In the genomic region with DNA sequence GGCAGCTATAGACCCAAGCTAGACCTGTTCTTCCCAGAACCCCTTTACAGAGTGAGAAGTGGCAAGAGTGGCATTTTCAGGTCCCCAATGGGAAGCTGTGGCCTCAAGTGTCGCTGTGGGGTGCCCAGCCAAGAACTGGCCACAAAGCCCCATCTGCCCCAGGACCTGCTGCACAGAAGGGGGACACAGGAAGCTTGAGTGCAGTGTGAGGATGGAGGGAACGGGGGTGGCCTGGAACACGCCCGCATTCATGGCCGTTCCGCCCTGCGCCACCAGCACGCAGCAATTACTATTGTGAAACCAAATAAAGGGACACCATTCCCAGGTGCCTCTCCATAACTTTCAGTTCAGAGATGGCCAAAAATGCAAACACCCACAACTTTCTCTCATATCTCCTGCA, we compare ENCODE assay signal across 25 cellular contexts.
"Had no signal": no experiment of that assay in that cellular context is flagged by ENCODE, and none has a peak within 500 bp of the region (broad histone marks: within the 10 kb centered on the region; RNA-seq: fewer than 3 reads in every experiment).

No MANE protein-coding gene starts in this region.

- DNase-seq: activated B cell treated with CpG ODN at 0.5 μM for 24 hours; activated CD4-positive, alpha-beta memory T cell treated with anti-CD3 and anti-CD28 coated beads for 36 hours; activated CD4-positive, alpha-beta T cell treated with anti-CD3 and anti-CD28 coated beads for 4 hours; activated CD4-positive, alpha-beta T cell treated with anti-CD3 and anti-CD28 coated beads, Interleukin-2, amount 10 ng/mL, durations not matched to agents 24 days and 14 days; activated CD4-positive, alpha-beta T cell treated with anti-CD3 and anti-CD28 coated beads, Interleukin-2, amount 50 U/mL, for 1 hour; activated CD4-positive, alpha-beta T cell treated with anti-CD3 and anti-CD28 coated beads, Interleukin-2, amount 50 U/mL, for 4 hours; activated CD4-positive, CD25-positive, alpha-beta regulatory T cell treated with anti-CD3 and anti-CD28 coated beads, Interleukin-2, amount 50 U/mL, for 72 hours; activated CD8-positive, alpha-beta memory T cell treated with anti-CD3 and anti-CD28 coated beads, Interleukin-2, amount 50 U/mL, for 4 hours; activated CD8-positive, alpha-beta T cell treated with anti-CD3 and anti-CD28 coated beads for 36 hours; activated effector memory CD4-positive, alpha-beta T cell treated with Interleukin-2 at 50 U/mL for 16 hours; activated gamma-delta T cell; activated naive CD4-positive, alpha-beta T cell treated with anti-CD3 and anti-CD28 coated beads, Interleukin-2, amount 10 ng/mL, durations not matched to agents 7 days and 5 days; activated naive CD4-positive, alpha-beta T cell treated with Interleukin-2 at 50 U/mL for 16 hours; activated naive CD8-positive, alpha-beta T cell treated with anti-CD3 and anti-CD28 coated beads, Interleukin-2, amount 10 ng/mL, durations not matched to agents 7 days and 5 days; activated naive CD8-positive, alpha-beta T cell treated with anti-CD3 and anti-CD28 coated beads, Interleukin-2, amount 50 U/mL, for 24 hours; activated T-cell treated with anti-CD3 and anti-CD28 coated beads, Interleukin-2, amount 50 U/mL, for 24 hours; activated T-cell treated with anti-CD3 and anti-CD28 coated beads, Interleukin-2, amount 50 U/mL, for 48 hours; amygdala; anterior cingulate cortex; caudate nucleus; T-cell; T-helper 17 cell had no signal

- ATAC-seq: activated CD8-positive, alpha-beta T cell treated with anti-CD3 and anti-CD28 coated beads for 36 hours; activated naive CD8-positive, alpha-beta T cell treated with anti-CD3 and anti-CD28 coated beads, Interleukin-2, amount 50 U/mL, for 24 hours; T-cell; T-helper 17 cell had no signal

- H3K27ac ChIP-seq: ascending aorta, cardiac muscle cell, VCaP had no signal

- H3K4me3 ChIP-seq: ascending aorta, cardiac muscle cell had no signal
